In the genomic region with DNA sequence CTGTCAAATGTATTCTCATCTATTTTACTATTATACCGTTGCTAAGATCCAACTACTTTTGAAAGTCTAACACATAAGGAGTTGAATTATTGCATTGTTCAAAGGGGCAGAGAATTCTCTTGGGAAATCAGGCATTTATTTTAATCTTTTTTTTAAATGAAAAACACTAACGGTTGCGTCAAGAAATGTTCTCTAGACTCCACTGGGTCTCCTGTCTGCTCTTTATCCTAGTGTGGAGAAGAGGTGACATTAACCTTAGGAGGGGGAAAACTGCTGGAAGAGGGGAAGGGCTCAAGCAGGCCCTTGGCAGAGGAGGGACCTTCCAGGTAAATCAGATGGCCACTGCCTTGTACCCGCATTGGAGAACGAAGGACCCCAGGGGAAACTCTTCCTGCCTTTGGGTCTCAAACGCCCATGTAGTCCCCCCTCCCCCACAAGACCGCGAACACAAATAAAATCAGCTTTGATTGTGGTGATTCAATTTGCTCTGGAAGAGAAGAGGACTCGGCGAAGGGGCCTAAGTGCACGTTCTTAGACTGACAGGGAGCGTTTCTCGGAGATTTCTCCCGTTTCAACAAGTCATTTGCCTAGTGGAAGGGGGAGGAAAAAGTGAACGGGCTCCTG, we compare ENCODE assay signal across 1 cellular context.
TF ChIP-seq lines count a peak whose summit lies in the region.

No MANE protein-coding gene starts in this region.

TF ChIP-seq in WTC11, 78 proteins besides CTCF, POLR2A, EP300 and RAD21 (continued from another document):
- TF ChIP-seq, protein P1, sequence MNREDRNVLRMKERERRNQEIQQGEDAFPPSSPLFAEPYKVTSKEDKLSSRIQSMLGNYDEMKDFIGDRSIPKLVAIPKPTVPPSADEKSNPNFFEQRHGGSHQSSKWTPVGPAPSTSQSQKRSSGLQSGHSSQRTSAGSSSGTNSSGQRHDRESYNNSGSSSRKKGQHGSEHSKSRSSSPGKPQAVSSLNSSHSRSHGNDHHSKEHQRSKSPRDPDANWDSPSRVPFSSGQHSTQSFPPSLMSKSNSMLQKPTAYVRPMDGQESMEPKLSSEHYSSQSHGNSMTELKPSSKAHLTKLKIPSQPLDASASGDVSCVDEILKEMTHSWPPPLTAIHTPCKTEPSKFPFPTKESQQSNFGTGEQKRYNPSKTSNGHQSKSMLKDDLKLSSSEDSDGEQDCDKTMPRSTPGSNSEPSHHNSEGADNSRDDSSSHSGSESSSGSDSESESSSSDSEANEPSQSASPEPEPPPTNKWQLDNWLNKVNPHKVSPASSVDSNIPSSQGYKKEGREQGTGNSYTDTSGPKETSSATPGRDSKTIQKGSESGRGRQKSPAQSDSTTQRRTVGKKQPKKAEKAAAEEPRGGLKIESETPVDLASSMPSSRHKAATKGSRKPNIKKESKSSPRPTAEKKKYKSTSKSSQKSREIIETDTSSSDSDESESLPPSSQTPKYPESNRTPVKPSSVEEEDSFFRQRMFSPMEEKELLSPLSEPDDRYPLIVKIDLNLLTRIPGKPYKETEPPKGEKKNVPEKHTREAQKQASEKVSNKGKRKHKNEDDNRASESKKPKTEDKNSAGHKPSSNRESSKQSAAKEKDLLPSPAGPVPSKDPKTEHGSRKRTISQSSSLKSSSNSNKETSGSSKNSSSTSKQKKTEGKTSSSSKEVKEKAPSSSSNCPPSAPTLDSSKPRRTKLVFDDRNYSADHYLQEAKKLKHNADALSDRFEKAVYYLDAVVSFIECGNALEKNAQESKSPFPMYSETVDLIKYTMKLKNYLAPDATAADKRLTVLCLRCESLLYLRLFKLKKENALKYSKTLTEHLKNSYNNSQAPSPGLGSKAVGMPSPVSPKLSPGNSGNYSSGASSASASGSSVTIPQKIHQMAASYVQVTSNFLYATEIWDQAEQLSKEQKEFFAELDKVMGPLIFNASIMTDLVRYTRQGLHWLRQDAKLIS (CRISPR knock-in tag; IDR thresholded peaks at IDR 0.05; ENCODE audit: borderline replicate concordance), result no peak
- TF ChIP-seq RELA (CRISPR knock-in tag; IDR thresholded peaks at IDR 0.05; ENCODE audit: borderline replicate concordance) (no peak), TEAD4 (CRISPR knock-in tag; IDR thresholded peaks at IDR 0.05) (no peak)
- TF ChIP-seq, protein P2, sequence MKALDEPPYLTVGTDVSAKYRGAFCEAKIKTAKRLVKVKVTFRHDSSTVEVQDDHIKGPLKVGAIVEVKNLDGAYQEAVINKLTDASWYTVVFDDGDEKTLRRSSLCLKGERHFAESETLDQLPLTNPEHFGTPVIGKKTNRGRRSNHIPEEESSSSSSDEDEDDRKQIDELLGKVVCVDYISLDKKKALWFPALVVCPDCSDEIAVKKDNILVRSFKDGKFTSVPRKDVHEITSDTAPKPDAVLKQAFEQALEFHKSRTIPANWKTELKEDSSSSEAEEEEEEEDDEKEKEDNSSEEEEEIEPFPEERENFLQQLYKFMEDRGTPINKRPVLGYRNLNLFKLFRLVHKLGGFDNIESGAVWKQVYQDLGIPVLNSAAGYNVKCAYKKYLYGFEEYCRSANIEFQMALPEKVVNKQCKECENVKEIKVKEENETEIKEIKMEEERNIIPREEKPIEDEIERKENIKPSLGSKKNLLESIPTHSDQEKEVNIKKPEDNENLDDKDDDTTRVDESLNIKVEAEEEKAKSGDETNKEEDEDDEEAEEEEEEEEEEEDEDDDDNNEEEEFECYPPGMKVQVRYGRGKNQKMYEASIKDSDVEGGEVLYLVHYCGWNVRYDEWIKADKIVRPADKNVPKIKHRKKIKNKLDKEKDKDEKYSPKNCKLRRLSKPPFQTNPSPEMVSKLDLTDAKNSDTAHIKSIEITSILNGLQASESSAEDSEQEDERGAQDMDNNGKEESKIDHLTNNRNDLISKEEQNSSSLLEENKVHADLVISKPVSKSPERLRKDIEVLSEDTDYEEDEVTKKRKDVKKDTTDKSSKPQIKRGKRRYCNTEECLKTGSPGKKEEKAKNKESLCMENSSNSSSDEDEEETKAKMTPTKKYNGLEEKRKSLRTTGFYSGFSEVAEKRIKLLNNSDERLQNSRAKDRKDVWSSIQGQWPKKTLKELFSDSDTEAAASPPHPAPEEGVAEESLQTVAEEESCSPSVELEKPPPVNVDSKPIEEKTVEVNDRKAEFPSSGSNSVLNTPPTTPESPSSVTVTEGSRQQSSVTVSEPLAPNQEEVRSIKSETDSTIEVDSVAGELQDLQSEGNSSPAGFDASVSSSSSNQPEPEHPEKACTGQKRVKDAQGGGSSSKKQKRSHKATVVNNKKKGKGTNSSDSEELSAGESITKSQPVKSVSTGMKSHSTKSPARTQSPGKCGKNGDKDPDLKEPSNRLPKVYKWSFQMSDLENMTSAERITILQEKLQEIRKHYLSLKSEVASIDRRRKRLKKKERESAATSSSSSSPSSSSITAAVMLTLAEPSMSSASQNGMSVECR (CRISPR knock-in tag; IDR thresholded peaks at IDR 0.05; ENCODE audit: borderline replicate concordance), result no peak
- TF ChIP-seq, protein P3, sequence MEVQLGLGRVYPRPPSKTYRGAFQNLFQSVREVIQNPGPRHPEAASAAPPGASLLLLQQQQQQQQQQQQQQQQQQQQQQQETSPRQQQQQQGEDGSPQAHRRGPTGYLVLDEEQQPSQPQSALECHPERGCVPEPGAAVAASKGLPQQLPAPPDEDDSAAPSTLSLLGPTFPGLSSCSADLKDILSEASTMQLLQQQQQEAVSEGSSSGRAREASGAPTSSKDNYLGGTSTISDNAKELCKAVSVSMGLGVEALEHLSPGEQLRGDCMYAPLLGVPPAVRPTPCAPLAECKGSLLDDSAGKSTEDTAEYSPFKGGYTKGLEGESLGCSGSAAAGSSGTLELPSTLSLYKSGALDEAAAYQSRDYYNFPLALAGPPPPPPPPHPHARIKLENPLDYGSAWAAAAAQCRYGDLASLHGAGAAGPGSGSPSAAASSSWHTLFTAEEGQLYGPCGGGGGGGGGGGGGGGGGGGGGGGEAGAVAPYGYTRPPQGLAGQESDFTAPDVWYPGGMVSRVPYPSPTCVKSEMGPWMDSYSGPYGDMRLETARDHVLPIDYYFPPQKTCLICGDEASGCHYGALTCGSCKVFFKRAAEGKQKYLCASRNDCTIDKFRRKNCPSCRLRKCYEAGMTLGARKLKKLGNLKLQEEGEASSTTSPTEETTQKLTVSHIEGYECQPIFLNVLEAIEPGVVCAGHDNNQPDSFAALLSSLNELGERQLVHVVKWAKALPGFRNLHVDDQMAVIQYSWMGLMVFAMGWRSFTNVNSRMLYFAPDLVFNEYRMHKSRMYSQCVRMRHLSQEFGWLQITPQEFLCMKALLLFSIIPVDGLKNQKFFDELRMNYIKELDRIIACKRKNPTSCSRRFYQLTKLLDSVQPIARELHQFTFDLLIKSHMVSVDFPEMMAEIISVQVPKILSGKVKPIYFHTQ (CRISPR knock-in tag; IDR thresholded peaks at IDR 0.05), result no peak
- TF ChIP-seq, protein P4, sequence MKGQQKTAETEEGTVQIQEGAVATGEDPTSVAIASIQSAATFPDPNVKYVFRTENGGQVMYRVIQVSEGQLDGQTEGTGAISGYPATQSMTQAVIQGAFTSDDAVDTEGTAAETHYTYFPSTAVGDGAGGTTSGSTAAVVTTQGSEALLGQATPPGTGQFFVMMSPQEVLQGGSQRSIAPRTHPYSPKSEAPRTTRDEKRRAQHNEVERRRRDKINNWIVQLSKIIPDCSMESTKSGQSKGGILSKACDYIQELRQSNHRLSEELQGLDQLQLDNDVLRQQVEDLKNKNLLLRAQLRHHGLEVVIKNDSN (CRISPR knock-in tag; IDR thresholded peaks at IDR 0.05), result no peak
TF ChIP-seq in WTC11: peak in this region for 0.
